In the genomic region with DNA sequence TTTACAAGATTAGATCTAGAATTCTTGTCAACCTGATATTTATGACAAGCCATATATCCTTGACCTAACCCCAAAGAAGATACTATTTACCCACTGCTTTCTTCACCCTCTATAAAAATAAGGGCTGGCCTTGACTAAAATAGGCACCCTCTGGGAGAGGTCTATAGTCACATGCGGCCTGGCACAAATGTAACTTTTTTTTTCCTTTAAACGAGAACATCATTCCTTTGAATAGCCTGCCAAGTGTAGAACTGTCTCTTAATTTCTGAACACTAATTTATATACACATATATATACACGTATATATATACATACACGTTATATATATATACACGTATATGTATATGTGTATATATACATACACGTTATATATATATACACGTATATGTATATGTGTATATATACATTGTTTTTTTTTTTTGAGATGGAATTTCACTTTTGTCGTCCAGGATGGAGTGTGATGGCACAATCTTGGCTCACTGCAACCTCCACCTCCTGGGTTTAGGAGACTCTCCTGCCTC, we compare ENCODE assay signal across 10 cellular contexts. TPM values are rescaled to one million over a fixed set of nuclear protein-coding genes. Genes with fewer than 3 reads are reported as not detected.
A peak's percentile ranks its signal among the peaks of the same experiment; 100 is the strongest.
DNase-seq lines count a peak whose midpoint lies in the region; ATAC-seq and TF ChIP-seq lines count a peak whose summit lies in the region.
"Had no signal": no experiment of that assay in that cellular context is flagged by ENCODE, and none has a peak within 500 bp of the region (broad histone marks: within the 10 kb centered on the region; RNA-seq: fewer than 3 reads in every experiment).

No MANE protein-coding gene starts in this region.

- H3K27ac Mint-ChIP-seq in activated naive CD8-positive, alpha-beta T cell treated with anti-CD3 and anti-CD28 coated beads for 36 hours: peak overlapping the region; percentile 80
- H3K27ac Mint-ChIP-seq in stimulated activated effector memory CD8-positive, alpha-beta T cell treated with anti-CD3 and anti-CD28 coated beads, Interleukin-12 subunit alpha, Interleukin-12 subunit beta, amount 100 ng/mL, for 72 hours: peak overlapping the region; percentile 79

- no peak for DNase-seq in activated naive CD8-positive, alpha-beta T cell treated with anti-CD3 and anti-CD28 coated beads for 36 hours
- DNase-seq in hepatocyte (ENCODE audit: low spot score): no peak
- no peak for DNase-seq in stimulated activated effector memory CD8-positive, alpha-beta T cell treated with anti-CD3 and anti-CD28 coated beads, Interleukin-12 subunit alpha, Interleukin-12 subunit beta, amount 100 ng/mL, for 72 hours (ENCODE audit: low spot score in 2 of 2)
- no peak for DNase-seq in upper lobe of left lung
- DNase-seq in DMS79 (lab: John Stamatoyannopoulos, UW): no peak
- DNase-seq: caudate nucleus, NCI-H2171 treated with DMSO at 0.1 percent for 48 hours had no signal

- CTCF ChIA-PET in HEK293 (lab: Yijun Ruan, JAX): interaction anchor here (1.7 kb wide), 1 partner anchor 16 kb away, joined by 5 read pairs; no protein-coding TSS in a partner anchor

- no peak overlapping the region for H2AFZ ChIP-seq in hepatocyte

- no peaks in the 10 kb centered on the region for H3K27me3 Mint-ChIP-seq in activated naive CD8-positive, alpha-beta T cell treated with anti-CD3 and anti-CD28 coated beads for 36 hours

- peaks cover 13% of the 10 kb centered on the region for H3K4me1 ChIP-seq in HEK293 (ENCODE audit: control insufficient read depth, insufficient read depth, low read length)
- peaks cover 16% of the 10 kb centered on the region for H3K4me1 ChIP-seq in hepatocyte (ENCODE audit: insufficient read depth)
- H3K4me1 ChIP-seq in upper lobe of left lung: peaks cover 20 to 42% (median 33%) of the 10 kb centered on the region in 4 donors

- H3K79me2 ChIP-seq in hepatocyte: peaks cover 99% of the 10 kb centered on the region

- TF ChIP-seq CTCF in HEK293 (tag by site-specific recombination; IDR thresholded peaks at IDR 0.05) (no peak), hepatocyte (IDR thresholded peaks at IDR 0.05; ENCODE audit: poor library complexity) (no peak), upper lobe of left lung (IDR thresholded peaks at IDR 0.05) (no peak)

- no peaks in the 10 kb centered on the region; the same call in 1 of the 2 replicates for H3K9me3 ChIP-seq in HEK293 (ENCODE audit: control insufficient read depth, insufficient read depth, low read depth, low read length)
- no peaks in the 10 kb centered on the region for H3K9me3 ChIP-seq in hepatocyte (ENCODE audit: low read depth)
- no peaks in the 10 kb centered on the region for H3K9me3 ChIP-seq in upper lobe of left lung

- no peaks in the 10 kb centered on the region for H3K9me2 ChIP-seq in hepatocyte (replicated peaks; ENCODE audit: insufficient read depth)

- H3K36me3 ChIP-seq in HEK293 (ENCODE audit: control insufficient read depth in 2 of 2, insufficient read depth in 1 of 2, low read length in 2 of 2) (no peaks in the 10 kb centered on the region; a peak in 1 of 3 replicates), hepatocyte (replicated peaks; ENCODE audit: insufficient read depth, low read depth) (no peaks in the 10 kb centered on the region), upper lobe of left lung (no peaks in the 10 kb centered on the region)

- no peak overlapping the region for H3K4me3 Mint-ChIP-seq in activated naive CD8-positive, alpha-beta T cell treated with anti-CD3 and anti-CD28 coated beads for 36 hours
- peak overlapping the region; percentile 41 for H3K4me3 Mint-ChIP-seq in stimulated activated effector memory CD8-positive, alpha-beta T cell treated with anti-CD3 and anti-CD28 coated beads, Interleukin-12 subunit alpha, Interleukin-12 subunit beta, amount 100 ng/mL, for 72 hours

- peaks cover 70% of the 10 kb centered on the region for H3K4me1 Mint-ChIP-seq in activated naive CD8-positive, alpha-beta T cell treated with anti-CD3 and anti-CD28 coated beads for 36 hours
- H3K4me1 Mint-ChIP-seq in stimulated activated effector memory CD8-positive, alpha-beta T cell treated with anti-CD3 and anti-CD28 coated beads, Interleukin-12 subunit alpha, Interleukin-12 subunit beta, amount 100 ng/mL, for 72 hours: peaks cover 65% of the 10 kb centered on the region

- H4K20me1 ChIP-seq in hepatocyte (ENCODE audit: insufficient read depth, poor library complexity, severe bottlenecking): peaks cover 1% of the 10 kb centered on the region

- H3K27ac ChIP-seq in HEK293 (ENCODE audit: extremely low read depth, low read depth, low read length) (no peak overlapping the region), hepatocyte (peak overlapping the region; percentile 24), upper lobe of left lung (peak overlapping the region in 2 of 4 donors; percentile 9 to 19)

- no peak for ATAC-seq in stimulated activated effector memory CD8-positive, alpha-beta T cell treated with anti-CD3 and anti-CD28 coated beads, Interleukin-12 subunit alpha, Interleukin-12 subunit beta, amount 100 ng/mL, for 72 hours
- no peak for ATAC-seq in GM19452 (IDR thresholded peaks at IDR 0.05; ENCODE audit: unreplicated experiment)
- ATAC-seq in upper lobe of left lung (ENCODE audit: low FRiP score in 2 of 2): no peak
- no peak for ATAC-seq in HG03457 (IDR thresholded peaks at IDR 0.05; ENCODE audit: unreplicated experiment)

- WGBS in hepatocyte (ENCODE audit: low lambda C conversion rate, missing lambda C conversion rate): 86% methylated on average over 8 of the region's 8 CpGs
- 77 to 80% methylated on average over 8 of the region's 8 CpGs for WGBS in upper lobe of left lung, 2 donors

- H3K27me3 ChIP-seq in hepatocyte (no peaks in the 10 kb centered on the region), upper lobe of left lung (no peaks in the 10 kb centered on the region)

- POLR2A ChIA-PET in HEK293 (lab: Yijun Ruan, JAX): no interaction called here

- no peak for TF ChIP-seq POLR2A in upper lobe of left lung (IDR thresholded peaks at IDR 0.05)

- H3K9me3 Mint-ChIP-seq in activated naive CD8-positive, alpha-beta T cell treated with anti-CD3 and anti-CD28 coated beads for 36 hours: peaks cover 5% of the 10 kb centered on the region
- H3K9me3 Mint-ChIP-seq in stimulated activated effector memory CD8-positive, alpha-beta T cell treated with anti-CD3 and anti-CD28 coated beads, Interleukin-12 subunit alpha, Interleukin-12 subunit beta, amount 100 ng/mL, for 72 hours: no peaks in the 10 kb centered on the region

- H3K4me2 ChIP-seq in hepatocyte: peak overlapping the region; percentile 21

- H3K4me3 ChIP-seq in HEK293 (ENCODE audit: low read depth, low read length) (no peak overlapping the region), hepatocyte (no peak overlapping the region), upper lobe of left lung (no peak overlapping the region)

- H3K36me3 Mint-ChIP-seq in activated naive CD8-positive, alpha-beta T cell treated with anti-CD3 and anti-CD28 coated beads for 36 hours: peaks cover 58% of the 10 kb centered on the region
- H3K36me3 Mint-ChIP-seq in stimulated activated effector memory CD8-positive, alpha-beta T cell treated with anti-CD3 and anti-CD28 coated beads, Interleukin-12 subunit alpha, Interleukin-12 subunit beta, amount 100 ng/mL, for 72 hours: peaks cover 27% of the 10 kb centered on the region

- TF ChIP-seq EP300 in upper lobe of left lung (IDR thresholded peaks at IDR 0.05): no peak

TF ChIP-seq in HEK293, 187 proteins besides CTCF, POLR2A, EP300 and RAD21 (continues in another document):
- TF ChIP-seq, protein P1, sequence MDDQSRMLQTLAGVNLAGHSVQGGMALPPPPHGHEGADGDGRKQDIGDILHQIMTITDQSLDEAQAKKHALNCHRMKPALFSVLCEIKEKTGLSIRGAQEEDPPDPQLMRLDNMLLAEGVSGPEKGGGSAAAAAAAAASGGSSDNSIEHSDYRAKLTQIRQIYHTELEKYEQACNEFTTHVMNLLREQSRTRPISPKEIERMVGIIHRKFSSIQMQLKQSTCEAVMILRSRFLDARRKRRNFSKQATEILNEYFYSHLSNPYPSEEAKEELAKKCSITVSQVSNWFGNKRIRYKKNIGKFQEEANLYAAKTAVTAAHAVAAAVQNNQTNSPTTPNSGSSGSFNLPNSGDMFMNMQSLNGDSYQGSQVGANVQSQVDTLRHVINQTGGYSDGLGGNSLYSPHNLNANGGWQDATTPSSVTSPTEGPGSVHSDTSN (CRISPR knock-in tag; IDR thresholded peaks at IDR 0.05): no peak
- TF ChIP-seq ZBTB26 (tag by site-specific recombination; optimal IDR thresholded peaks at IDR 0.05) (no peak), GLI2 (tag by site-specific recombination; IDR thresholded peaks at IDR 0.05; ENCODE audit: borderline replicate concordance, low read depth) (no peak), PRDM6 (tag by site-specific recombination; IDR thresholded peaks at IDR 0.05) (peak; percentile 3; the same call in 1 of the 2 replicates), SETDB1 (IDR thresholded peaks at IDR 0.05; ENCODE audit: insufficient read length, low read length) (no peak)

RNA-seq across cellular contexts. Expression of gene PPTC7, which starts 18.6 kb away (rescaled TPM):
- 10 to 100 TPM; 46.2 to 48.3 TPM for total RNA-seq in activated naive CD8-positive, alpha-beta T cell treated with anti-CD3 and anti-CD28 coated beads for 36 hours
- total RNA-seq in hepatocyte (11.8 and 17.1 TPM in 2 replicates), upper lobe of left lung (10 to 100 TPM; 22.0 to 40.8 (median 25.2) TPM)
- 8.1 and 8.6 TPM in 2 replicates for polyA plus RNA-seq in hepatocyte

RNA-seq across cellular contexts. Expression of gene TCTN1, which starts 49.4 kb away (rescaled TPM):
- 10 to 100 TPM; 11.0 to 13.6 TPM for total RNA-seq in activated naive CD8-positive, alpha-beta T cell treated with anti-CD3 and anti-CD28 coated beads for 36 hours
- total RNA-seq in hepatocyte (36.8 and 40.6 TPM in 2 replicates), upper lobe of left lung (10 to 100 TPM; 21.6 to 50.8 (median 42.6) TPM)
- polyA plus RNA-seq in hepatocyte: 39.0 and 40.9 TPM in 2 replicates
